Comparison of ENCODE assay signal across 1 cellular context in the genomic region with DNA sequence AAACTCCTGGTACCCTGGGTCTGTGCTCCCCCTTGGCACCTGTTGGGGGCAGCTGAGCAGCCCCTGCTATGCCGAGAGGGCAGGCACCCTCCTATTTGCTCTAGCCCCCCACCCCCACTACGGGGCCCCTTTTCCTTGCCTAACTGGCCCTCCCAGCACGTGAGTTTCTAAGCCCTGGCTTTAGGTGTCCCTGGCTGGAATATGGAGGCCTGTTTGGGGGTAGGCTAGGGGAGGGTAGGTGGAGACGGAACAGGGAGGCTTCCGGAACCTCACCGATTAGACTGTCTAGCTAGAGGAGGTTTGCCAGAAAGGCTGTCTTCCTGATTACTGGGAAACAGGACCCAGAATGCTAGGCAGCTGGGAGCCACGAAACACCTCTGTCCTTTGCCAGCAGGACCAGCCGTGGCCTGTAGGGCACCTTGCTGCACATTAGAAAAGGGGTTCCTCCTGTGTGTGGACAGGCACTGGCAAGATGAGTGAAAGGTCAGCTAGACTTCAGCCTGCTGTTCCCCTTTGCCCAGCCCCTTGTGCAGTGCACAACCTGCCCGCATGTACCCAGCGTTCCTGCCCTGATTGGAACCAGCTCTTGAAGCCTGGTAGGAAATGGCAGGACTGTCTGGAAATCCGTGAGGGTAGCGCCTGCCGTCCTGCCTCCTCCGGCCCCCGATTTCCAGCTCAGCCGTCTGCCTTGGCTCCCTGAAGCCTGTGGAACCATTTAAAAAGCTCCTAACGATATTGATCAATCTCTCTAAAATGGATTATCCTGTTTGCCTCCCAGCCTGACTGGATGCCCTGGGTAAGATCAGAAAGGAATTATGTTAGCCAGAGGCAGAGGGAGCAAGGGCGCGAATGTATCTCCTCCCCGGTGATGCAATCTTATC.
TF ChIP-seq lines count a peak whose summit lies in the region.

No MANE protein-coding gene starts in this region.

TF ChIP-seq in HCT116, 20 proteins besides CTCF, POLR2A, EP300 and RAD21 (continued from another document):
- TF ChIP-seq EZH2phosphoT487 (IDR thresholded peaks at IDR 0.05; ENCODE audit: borderline replicate concordance) (no peak), ZBTB33 (IDR thresholded peaks at IDR 0.05; ENCODE audit: extremely low read depth, insufficient replicate concordance, low read length) (no peak), MAX (IDR thresholded peaks at IDR 0.05) (no peak), SRF (IDR thresholded peaks at IDR 0.05; ENCODE audit: low read depth) (no peak), ZFX (IDR thresholded peaks at IDR 0.05) (no peak), CEBPB (IDR thresholded peaks at IDR 0.05; ENCODE audit: low read depth) (no peak), SIN3A (IDR thresholded peaks at IDR 0.05; ENCODE audit: low read depth) (no peak), FOSL1 (IDR thresholded peaks at IDR 0.05; ENCODE audit: low read depth) (no peak), ZNF274 (IDR thresholded peaks at IDR 0.05; ENCODE audit: low read depth, low read length) (no peak), CBX3 (IDR thresholded peaks at IDR 0.05; ENCODE audit: low read depth) (no peak)
